In the genomic region with DNA sequence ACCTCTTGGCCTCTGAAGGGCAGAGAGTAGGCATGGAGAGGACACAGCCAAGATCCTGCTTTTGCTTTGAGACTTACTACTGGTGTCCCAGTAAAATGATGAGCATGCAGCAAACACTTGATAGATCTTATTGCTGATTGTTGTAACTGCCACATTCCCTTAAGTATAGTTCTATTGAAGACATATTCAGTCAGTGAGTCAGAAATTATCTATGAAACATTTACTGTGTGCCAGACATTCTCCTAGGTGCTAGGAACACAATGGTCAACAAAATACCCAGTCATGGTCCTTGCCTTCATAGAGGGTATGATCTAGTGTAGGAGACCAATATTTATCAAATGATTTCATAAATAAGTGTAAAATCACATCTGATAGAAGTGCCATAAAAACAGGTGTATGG, we compare ENCODE assay signal across 26 cellular contexts. TPM values are rescaled to one million over a fixed set of nuclear protein-coding genes. Genes with fewer than 3 reads are reported as not detected.
DNase-seq lines count a peak whose midpoint lies in the region; ATAC-seq and TF ChIP-seq lines count a peak whose summit lies in the region.
"Had no signal": no experiment of that assay in that cellular context is flagged by ENCODE, and none has a peak within 500 bp of the region (broad histone marks: within the 10 kb centered on the region; RNA-seq: fewer than 3 reads in every experiment).

No MANE protein-coding gene starts in this region.

- H3K9ac ChIP-seq in neural progenitor cell, result no peak overlapping the region

- DNase-seq in HT1080 (ENCODE audit: low read depth) (peak; percentile 22), amniotic epithelial cell (ENCODE audit: low read depth) (peak; percentile 52), glomerular visceral epithelial cell (ENCODE audit: extremely low spot score) (peak; percentile 13), psoas muscle (no peak), neural progenitor cell (ENCODE audit: low spot score) (no peak)
- DNase-seq: activated CD4-positive, alpha-beta T cell treated with anti-CD3 and anti-CD28 coated beads for 36 hours; C1 segment of cervical spinal cord; EL; left cardiac atrium; MM.1S; naive thymus-derived CD8-positive, alpha-beta T cell; NCI-H187; NCI-H526; Peyer's patch; retina; stimulated activated CD4-positive, alpha-beta T cell treated with anti-CD3 and anti-CD28 coated beads, Interleukin-4, amount 100 ng/mL, for 1 hour; T-helper 2 cell had no signal

- peak in 2 of 4 donors; percentile 37 to 48 for ATAC-seq in psoas muscle
- ATAC-seq in HG03025 (IDR thresholded peaks at IDR 0.05; ENCODE audit: low FRiP score, unreplicated experiment), result no peak
- no peak for ATAC-seq in GM21619 (IDR thresholded peaks at IDR 0.05; ENCODE audit: unreplicated experiment)
- ATAC-seq in HG02852 (IDR thresholded peaks at IDR 0.05; ENCODE audit: unreplicated experiment), result no peak
- ATAC-seq: activated CD4-positive, alpha-beta T cell treated with anti-CD3 and anti-CD28 coated beads for 36 hours; naive thymus-derived CD8-positive, alpha-beta T cell; stimulated activated memory B cell treated with anti-CD40 and anti-IgM and Interleukin-4, amounts not matched to agents 10 μg/mL and 1 μg/mL and 100 μg/mL, for 72 hours had no signal

- H3K36me3 ChIP-seq in psoas muscle (ENCODE audit: insufficient read depth in 1 of 2, low read depth in 1 of 2) (peaks cover 0 to 12% of the 10 kb centered on the region in 2 donors), neural progenitor cell (no peaks in the 10 kb centered on the region)
- H3K36me3 ChIP-seq: breast epithelium, Peyer's patch had no signal

- peak overlapping the region; percentile 96 for H3K27ac ChIP-seq in psoas muscle
- no peak overlapping the region for H3K27ac ChIP-seq in neural progenitor cell
- H3K27ac ChIP-seq: breast epithelium, coronary artery, Peyer's patch had no signal

- no peak overlapping the region for H2AFZ ChIP-seq in neural progenitor cell (replicated peaks)

- H4K20me1 ChIP-seq in neural progenitor cell (ENCODE audit: low read depth), result no peaks in the 10 kb centered on the region

- H3K4me3 Mint-ChIP-seq in neural progenitor cell, result no peak overlapping the region
- H3K4me3 Mint-ChIP-seq: activated CD4-positive, alpha-beta T cell treated with anti-CD3 and anti-CD28 coated beads for 36 hours; naive thymus-derived CD8-positive, alpha-beta T cell; stimulated activated memory B cell treated with anti-CD40 and anti-IgM and Interleukin-4, amounts not matched to agents 10 μg/mL and 1 μg/mL and 100 μg/mL, for 72 hours had no signal

- intact Hi-C loops in psoas muscle (cut with DNase I), result no loop called here

- no peak overlapping the region for H3K4me3 ChIP-seq in psoas muscle
- H3K4me3 ChIP-seq in neural progenitor cell, result no peak overlapping the region
- H3K4me3 ChIP-seq: breast epithelium, coronary artery, Peyer's patch had no signal

- no peak overlapping the region for H3K27ac Mint-ChIP-seq in neural progenitor cell
- H3K27ac Mint-ChIP-seq: activated CD4-positive, alpha-beta T cell treated with anti-CD3 and anti-CD28 coated beads for 36 hours; stimulated activated memory B cell treated with anti-CD40 and anti-IgM and Interleukin-4, amounts not matched to agents 10 μg/mL and 1 μg/mL and 100 μg/mL, for 72 hours had no signal

- H3K9me3 ChIP-seq in psoas muscle (no peaks in the 10 kb centered on the region), neural progenitor cell (ENCODE audit: low read depth) (no peaks in the 10 kb centered on the region)
- H3K9me3 ChIP-seq: breast epithelium, Peyer's patch had no signal

- H3K27me3 ChIP-seq in psoas muscle (ENCODE audit: insufficient read depth in 3 of 3, low read length in 2 of 3), result no peaks in the 10 kb centered on the region
- H3K27me3 ChIP-seq in neural progenitor cell, result no peaks in the 10 kb centered on the region
- H3K27me3 ChIP-seq: breast epithelium, Peyer's patch had no signal

- H3K4me1 Mint-ChIP-seq in neural progenitor cell, result peaks cover 29% of the 10 kb centered on the region

- H3K79me2 ChIP-seq in neural progenitor cell (ENCODE audit: low read depth), result no peaks in the 10 kb centered on the region

- no peaks in the 10 kb centered on the region for H3F3A ChIP-seq in neural progenitor cell (ENCODE audit: low read depth)

- peaks cover 70% of the 10 kb centered on the region for H3K4me1 ChIP-seq in psoas muscle
- H3K4me1 ChIP-seq in neural progenitor cell, result peaks cover 22% of the 10 kb centered on the region
- H3K4me1 ChIP-seq: breast epithelium, Peyer's patch had no signal

- H3K4me2 ChIP-seq in neural progenitor cell, result no peak overlapping the region

- H3K36me3 Mint-ChIP-seq in neural progenitor cell, result no peaks in the 10 kb centered on the region
- H3K36me3 Mint-ChIP-seq: stimulated activated memory B cell treated with anti-CD40 and anti-IgM and Interleukin-4, amounts not matched to agents 10 μg/mL and 1 μg/mL and 100 μg/mL, for 72 hours had no signal

- TF ChIP-seq CTCF in psoas muscle (IDR thresholded peaks at IDR 0.05) (no peak), neural progenitor cell (IDR thresholded peaks at IDR 0.05) (no peak)

- peaks cover 17% of the 10 kb centered on the region for H3K9me3 Mint-ChIP-seq in neural progenitor cell

- peaks cover 4% of the 10 kb centered on the region for H3K27me3 Mint-ChIP-seq in neural progenitor cell (ENCODE audit: insufficient read depth, low read depth)
- H3K27me3 Mint-ChIP-seq: activated CD4-positive, alpha-beta T cell treated with anti-CD3 and anti-CD28 coated beads for 36 hours; naive thymus-derived CD8-positive, alpha-beta T cell had no signal

RNA-seq across cellular contexts. Expression of a gene that starts 13.6 kb away (rescaled TPM):
- 0.07 and 0.14 TPM in 2 replicates for total RNA-seq in HT1080 (2014; rRNA removed; shearing (Covaris generic))
- not detected in 2 replicates for polyA plus RNA-seq in HT1080 (2015; cell fraction: cytosol; rRNA removed)
- polyA plus RNA-seq in HT1080 (2015; cell fraction: nucleus; rRNA removed), result not detected in 2 replicates
- total RNA-seq in psoas muscle (100 to 1,000 TPM; 134 to 205 (median 143) TPM), neural progenitor cell (ENCODE audit: low replicate concordance) (0.06 and 0.59 TPM in 2 replicates)
- polyA plus RNA-seq in psoas muscle, result 10 to 100 TPM; 15.2 to 56.0 (median 52.5) TPM
- total RNA-seq: activated CD4-positive, alpha-beta T cell treated with anti-CD3 and anti-CD28 coated beads for 36 hours; fibroblast of lung; naive thymus-derived CD8-positive, alpha-beta T cell; osteoblast; Peyer's patch had no signal
- polyA plus RNA-seq: AG04450; fibroblast of lung; naive thymus-derived CD8-positive, alpha-beta T cell had no signal

RNA-seq across cellular contexts. Expression of a gene that starts 17.3 kb away (rescaled TPM):
- 0.19 and 1.0 TPM in 2 replicates for total RNA-seq in HT1080 (2014; rRNA removed; shearing (Covaris generic))
- 0.06 TPM in 1 of 2 replicates, not detected in the other for polyA plus RNA-seq in HT1080 (2015; cell fraction: cytosol; rRNA removed)
- polyA plus RNA-seq in HT1080 (2015; cell fraction: nucleus; rRNA removed), result 0.06 TPM in 1 of 2 replicates, not detected in the other
- 1 to 10 TPM in 1 of 4 donors, under 1 TPM in 2, not detected in 1; 0.12 to 2.2 (median 0.27) TPM for total RNA-seq in psoas muscle
- polyA plus RNA-seq in psoas muscle, result under 1 TPM in 2 of 3 donors, not detected in 1; 0.06 to 0.10 TPM
- total RNA-seq in neural progenitor cell (ENCODE audit: low replicate concordance), result 0.52 and 0.90 TPM in 2 replicates
- total RNA-seq: fibroblast of lung, osteoblast had no signal
- polyA plus RNA-seq: AG04450, fibroblast of lung had no signal

Comparison
In these comparisons a context has a peak if more than half of its experiments do, and no peak if none do; other contexts are left out.
1. DNase-seq: peak in HT1080 (single experiment), amniotic epithelial cell (single experiment) and glomerular visceral epithelial cell (single experiment); none in psoas muscle (0 of 2) and neural progenitor cell (single experiment).
2. RNA of a gene that starts 13.6 kb away (total RNA-seq): 134 to 205 TPM in psoas muscle; 0.07 to 0.14 TPM in HT1080 and 0.06 to 0.59 TPM in neural progenitor cell; every median in the first group is over 10 times any median in the second.